9 cellular contexts compared by ENCODE assay signal in the genomic region with DNA sequence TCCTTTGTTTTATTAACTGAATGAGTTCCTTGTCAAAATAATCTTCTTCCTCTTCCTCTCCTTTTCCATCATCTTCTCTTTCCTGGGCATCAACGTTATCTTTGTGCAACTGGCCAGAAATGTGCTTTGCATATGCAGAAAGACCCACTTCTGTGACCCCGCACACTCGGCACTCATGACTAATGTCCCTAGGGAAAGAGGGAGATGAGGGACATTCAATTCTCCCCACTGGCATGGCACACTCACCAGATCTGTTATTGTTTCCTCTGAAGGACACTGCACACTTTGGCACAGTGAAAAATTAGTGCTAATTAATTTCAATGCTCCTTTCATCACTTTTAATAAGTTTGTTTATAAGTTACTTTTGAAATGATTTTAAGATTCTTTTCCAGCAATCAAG. TPM values are rescaled to one million over a fixed set of nuclear protein-coding genes. Genes with fewer than 3 reads are reported as not detected.
DNase-seq lines count a peak whose midpoint lies in the region; ATAC-seq and TF ChIP-seq lines count a peak whose summit lies in the region.
"Had no signal": no experiment of that assay in that cellular context is flagged by ENCODE, and none has a peak within 500 bp of the region (broad histone marks: within the 10 kb centered on the region; RNA-seq: fewer than 3 reads in every experiment).

No MANE protein-coding gene starts in this region.

- peaks cover 6 to 32% (median 22%) of the 10 kb centered on the region in 7 donors for H3K4me1 Mint-ChIP-seq in naive thymus-derived CD4-positive, alpha-beta T cell

- H3K9me3 ChIP-seq in SJSA1 (replicated peaks) (no peaks in the 10 kb centered on the region), neuronal stem cell (replicated peaks in 1 of 2; ENCODE audit: control insufficient read depth in 2 of 2, insufficient read depth in 1 of 2, low read depth in 1 of 2, low read length in 2 of 2) (no peaks in the 10 kb centered on the region)
- no peaks in the 10 kb centered on the region for H3K9me3 ChIP-seq in naive thymus-derived CD4-positive, alpha-beta T cell (ENCODE audit: control insufficient read depth in 2 of 3, low read length in 3 of 3)

- no peak overlapping the region for H2BK5ac ChIP-seq in neuronal stem cell (ENCODE audit: low read length)

- peak overlapping the region; percentile 80 for H3K27ac ChIP-seq in SJSA1
- peak overlapping the region; percentile 48 for H3K27ac ChIP-seq in neuronal stem cell (replicated peaks; ENCODE audit: low read length)
- H3K27ac ChIP-seq in naive thymus-derived CD4-positive, alpha-beta T cell (ENCODE audit: low read depth, low read length) = no peak overlapping the region

- peak overlapping the region; percentile 24 for H2AFZ ChIP-seq in neuronal stem cell (ENCODE audit: low read length)

- H3K36me3 ChIP-seq in SJSA1 (peaks cover 29% of the 10 kb centered on the region), neuronal stem cell (replicated peaks in 1 of 2; ENCODE audit: control insufficient read depth in 2 of 2, insufficient read depth in 2 of 2, low read length in 2 of 2) (peaks cover 0 to 16% of the 10 kb centered on the region in 2 donors)
- H3K36me3 ChIP-seq in naive thymus-derived CD4-positive, alpha-beta T cell (ENCODE audit: control insufficient read depth in 2 of 3, insufficient read depth in 3 of 3, low read length in 3 of 3) = peaks cover 0 to 7% (median 0%) of the 10 kb centered on the region in 3 experiments

- no peak overlapping the region for H2AK5ac ChIP-seq in neuronal stem cell (ENCODE audit: low read depth, low read length)

- no peak overlapping the region for H3K4ac ChIP-seq in neuronal stem cell (ENCODE audit: low read length)

- no peak overlapping the region for H2BK15ac ChIP-seq in neuronal stem cell (ENCODE audit: low read length)

- no peak overlapping the region for H3K14ac ChIP-seq in neuronal stem cell (ENCODE audit: low read length)

- no peak for ATAC-seq in GM21367 (IDR thresholded peaks at IDR 0.05; ENCODE audit: unreplicated experiment)
- no peak for ATAC-seq in naive thymus-derived CD4-positive, alpha-beta T cell

- peak overlapping the region; percentile 45 for H3K4me3 ChIP-seq in AG04449 (ENCODE audit: low read depth, low read length)
- H3K4me3 ChIP-seq in SJSA1 = no peak overlapping the region
- H3K4me3 ChIP-seq in neuronal stem cell (ENCODE audit: low read length in 2 of 2) = no peak overlapping the region
- no peak overlapping the region for H3K4me3 ChIP-seq in naive thymus-derived CD4-positive, alpha-beta T cell (ENCODE audit: low read length)

- H3K4me1 ChIP-seq in SJSA1 (replicated peaks) (peaks cover 24% of the 10 kb centered on the region), neuronal stem cell (ENCODE audit: control insufficient read depth in 2 of 2, insufficient read depth in 1 of 2, low read depth in 1 of 2, low read length in 2 of 2) (peaks cover 4 to 15% of the 10 kb centered on the region in 2 donors)
- no peaks in the 10 kb centered on the region for H3K4me1 ChIP-seq in naive thymus-derived CD4-positive, alpha-beta T cell (ENCODE audit: control insufficient read depth in 2 of 2, insufficient read depth in 2 of 2, low read length in 2 of 2)

- H2BK12ac ChIP-seq in neuronal stem cell (ENCODE audit: low read length) = no peak overlapping the region

- no peak overlapping the region for H3K9ac ChIP-seq in neuronal stem cell (ENCODE audit: low read depth, low read length, poor library complexity)

- intact Hi-C loops in naive thymus-derived CD4-positive, alpha-beta T cell (cut with micrococcal nuclease) = no loop called here

- H3K9me3 Mint-ChIP-seq in naive thymus-derived CD4-positive, alpha-beta T cell = no peaks in the 10 kb centered on the region

- H3K27me3 ChIP-seq in SJSA1 (replicated peaks) (no peaks in the 10 kb centered on the region), neuronal stem cell (ENCODE audit: control insufficient read depth in 3 of 3, insufficient read depth in 3 of 3, low read depth in 1 of 3, low read length in 3 of 3) (no peaks in the 10 kb centered on the region)
- no peaks in the 10 kb centered on the region for H3K27me3 ChIP-seq in naive thymus-derived CD4-positive, alpha-beta T cell (ENCODE audit: control insufficient read depth in 2 of 2, insufficient read depth in 2 of 2, low read length in 2 of 2)

- peaks cover 0 to 15% (median 9%) of the 10 kb centered on the region in 5 donors for H3K36me3 Mint-ChIP-seq in naive thymus-derived CD4-positive, alpha-beta T cell

- CTCF ChIA-PET in AG04449 (lab: Yijun Ruan, JAX) = interaction anchor here (1.4 kb wide), 1 partner anchor 16 kb away, joined by 3 read pairs; no protein-coding TSS in a partner anchor
- CTCF ChIA-PET in naive thymus-derived CD4-positive, alpha-beta T cell (lab: Charles Lee) = interaction anchor here (0.7 to 1.0 kb wide), 2 partner anchors 30 to 797 kb away, joined by 4 to 5 read pairs; a partner anchor contains a TSS

- no CpG with 5 or more reads among the region's 3 CpGs for WGBS in neuronal stem cell (ENCODE audit: extremely low coverage in 2 of 2, insufficient read length in 2 of 2, insufficient replicate concordance in 1 of 2), 2 donors

- H2BK120ac ChIP-seq in neuronal stem cell (ENCODE audit: low read depth, low read length) = no peak overlapping the region

- DNase-seq in AG04449 (ENCODE audit: low read depth, low spot score) (no peak), SJSA1 (ENCODE audit: low read depth in 1 of 2, low spot score in 2 of 2) (no peak), fibroblast of peridontal ligament (ENCODE audit: extremely low read depth) (peak; percentile 58), neuronal stem cell (ENCODE audit: low spot score) (no peak), NCI-H524 treated with DMSO at 0.1 percent for 48 hours (lab: John Stamatoyannopoulos, UW) (no peak), cerebellar nuclear complex (lab: John Stamatoyannopoulos, UW) (no peak)
- DNase-seq in naive thymus-derived CD4-positive, alpha-beta T cell = no peak
- DNase-seq: stimulated activated CD4-positive, alpha-beta T cell treated with anti-CD3 and anti-CD28 coated beads, Interleukin-4, amount 100 ng/mL, for 1 hour had no signal

- TF ChIP-seq CTCF in AG04449 (IDR thresholded peaks at IDR 0.05; ENCODE audit: insufficient read depth, low read length, missing control alignments) = no peak

- H3K27me3 Mint-ChIP-seq in naive thymus-derived CD4-positive, alpha-beta T cell = no peaks in the 10 kb centered on the region

- no peak overlapping the region for H3K4me2 ChIP-seq in neuronal stem cell (ENCODE audit: insufficient read depth, low read length, poor library complexity, severe bottlenecking)

- no peak overlapping the region for H3K4me3 Mint-ChIP-seq in naive thymus-derived CD4-positive, alpha-beta T cell

- no peak overlapping the region for H3K18ac ChIP-seq in neuronal stem cell (ENCODE audit: low read length)

- H4K8ac ChIP-seq in neuronal stem cell (ENCODE audit: low read depth, low read length) = no peak overlapping the region

- peak overlapping the region in 2 of 9 donors; percentile 30 to 71 for H3K27ac Mint-ChIP-seq in naive thymus-derived CD4-positive, alpha-beta T cell

- POLR2A ChIA-PET in AG04449 (lab: Yijun Ruan, JAX) = interaction anchor here (1.1 kb wide), 1 partner anchor 184 kb away, joined by 3 read pairs; a partner anchor contains a TSS
- POLR2A ChIA-PET in naive thymus-derived CD4-positive, alpha-beta T cell (lab: Charles Lee) = no interaction called here

- no peak overlapping the region for H3K23ac ChIP-seq in neuronal stem cell (ENCODE audit: low read depth, low read length, poor library complexity)

- H4K91ac ChIP-seq in neuronal stem cell (ENCODE audit: low read depth, low read length, poor library complexity) = no peak overlapping the region

- no peaks in the 10 kb centered on the region for H3K79me1 ChIP-seq in neuronal stem cell (ENCODE audit: low read depth, low read length)

RNA-seq across cellular contexts. Expression of a gene that starts 34.0 kb away (rescaled TPM):
- 61.6 and 62.4 TPM in 2 replicates for total RNA-seq in SJSA1 (2014; rRNA removed; shearing (Covaris generic))
- polyA plus RNA-seq in neuronal stem cell (2013, experiment 1 of 2) = 22.2 TPM
- polyA plus RNA-seq in neuronal stem cell (2013, experiment 2 of 2) = 22.4 TPM
- total RNA-seq in naive thymus-derived CD4-positive, alpha-beta T cell = 10 to 100 TPM; 32.4 to 54.3 (median 44.7) TPM
- 10 to 100 TPM; 43.1 to 43.2 TPM for polyA plus RNA-seq in naive thymus-derived CD4-positive, alpha-beta T cell

RNA-seq across cellular contexts. Expression of a gene that starts 38.5 kb away (rescaled TPM):
- total RNA-seq in SJSA1 (2014; rRNA removed; shearing (Covaris generic)) = 88.9 and 163 TPM in 2 replicates
- 27.0 TPM for polyA plus RNA-seq in neuronal stem cell (2013, experiment 1 of 2)
- polyA plus RNA-seq in neuronal stem cell (2013, experiment 2 of 2) = 27.9 TPM
- total RNA-seq in naive thymus-derived CD4-positive, alpha-beta T cell = 10 to 100 TPM; 60.0 to 80.0 (median 70.6) TPM
- 10 to 100 TPM; 66.4 to 74.2 TPM for polyA plus RNA-seq in naive thymus-derived CD4-positive, alpha-beta T cell
